Comparison of ENCODE assay signal across 1 cellular context in genomic region chr12:129676411-129676810, GRCh38.
TF ChIP-seq lines count a peak whose summit lies in the region.

No MANE protein-coding gene starts in this region.

TF ChIP-seq in HepG2, 621 proteins besides CTCF, POLR2A, EP300 and RAD21:
- TF ChIP-seq KIAA2018 (CRISPR knock-in tag; IDR thresholded peaks at IDR 0.05; ENCODE audit: borderline replicate concordance) (no peak), CHD2 (IDR thresholded peaks at IDR 0.05; ENCODE audit: low read depth, low read length) (no peak), CENPX (CRISPR knock-in tag; IDR thresholded peaks at IDR 0.05) (no peak), DBP (CRISPR knock-in tag; IDR thresholded peaks at IDR 0.05; ENCODE audit: not compliant biosample characterization) (no peak), TSC22D2 (CRISPR knock-in tag; IDR thresholded peaks at IDR 0.05; ENCODE audit: borderline replicate concordance) (no peak), HOMEZ (CRISPR knock-in tag; IDR thresholded peaks at IDR 0.05; ENCODE audit: low read depth) (no peak), ZNF597 (CRISPR knock-in tag; IDR thresholded peaks at IDR 0.05) (no peak), ZBTB49 (CRISPR knock-in tag; IDR thresholded peaks at IDR 0.05; ENCODE audit: borderline replicate concordance) (no peak), ZNF784 (CRISPR knock-in tag; IDR thresholded peaks at IDR 0.05; ENCODE audit: borderline replicate concordance) (no peak), KMT2B (CRISPR knock-in tag; IDR thresholded peaks at IDR 0.05) (no peak), TEAD2 (CRISPR knock-in tag; IDR thresholded peaks at IDR 0.05) (no peak), AKNA (CRISPR knock-in tag; IDR thresholded peaks at IDR 0.05; ENCODE audit: borderline replicate concordance) (no peak), TFDP1 (CRISPR knock-in tag; IDR thresholded peaks at IDR 0.05; ENCODE audit: borderline replicate concordance) (no peak), MIER3 (CRISPR knock-in tag; IDR thresholded peaks at IDR 0.05; ENCODE audit: borderline replicate concordance) (no peak), NFE2L1 (CRISPR knock-in tag; IDR thresholded peaks at IDR 0.05; ENCODE audit: borderline replicate concordance) (no peak), FOXA1 (IDR thresholded peaks at IDR 0.05) (no peak), FOXA1 (CRISPR knock-in tag; IDR thresholded peaks at IDR 0.05) (no peak)
